14 cellular contexts compared by ENCODE assay signal in genomic region chr15:100764778-100765457, GRCh38.
DNase-seq lines count a peak whose midpoint lies in the region; ATAC-seq and TF ChIP-seq lines count a peak whose summit lies in the region.
"Had no signal": no experiment of that assay in that cellular context is flagged by ENCODE, and none has a peak within 500 bp of the region (broad histone marks: within the 10 kb centered on the region; RNA-seq: fewer than 3 reads in every experiment).

No MANE protein-coding gene starts in this region.

- H4K20me1 ChIP-seq in MM.1S (ENCODE audit: insufficient read depth, low read length) = no peaks in the 10 kb centered on the region

- H3K4me1 ChIP-seq in MM.1S (ENCODE audit: low read length) = no peaks in the 10 kb centered on the region
- H3K4me1 ChIP-seq: ascending aorta had no signal

- H3F3A ChIP-seq in MM.1S (ENCODE audit: insufficient read depth, low read length) = no peaks in the 10 kb centered on the region

- no peak overlapping the region for H3K9ac ChIP-seq in MM.1S (ENCODE audit: low read length)

- H3K9me3 ChIP-seq in MM.1S (replicated peaks; ENCODE audit: insufficient read depth, low read length) = no peaks in the 10 kb centered on the region
- H3K9me3 ChIP-seq: ascending aorta had no signal

- TF ChIP-seq CTCF in MM.1S (IDR thresholded peaks at IDR 0.05; ENCODE audit: low read length) = no peak

- DNase-seq in DMS 273 (lab: John Stamatoyannopoulos, UW; ENCODE audit: unreplicated experiment) = peak; percentile 15
- DNase-seq in DMS 273 treated with DMSO at 0.1 percent for 48 hours (lab: John Stamatoyannopoulos, UW) = no peak
- DNase-seq in NCI-H226 = peak; percentile 100
- peak; percentile 93 for DNase-seq in fibroblast of peridontal ligament (ENCODE audit: extremely low read depth)
- peak; percentile 62 for DNase-seq in smooth muscle cell of the brain vasculature (ENCODE audit: low read depth, low spot score)
- DNase-seq in MM.1S = no peak
- no peak for DNase-seq in activated T-helper 2 cell treated with anti-CD3 and anti-CD28 coated beads, Interferon-gamma antibody, Interleukin-2, Interleukin-4, amounts not matched to agents 10 μg/mL and 5 μg/mL and 100 μg/mL, durations not matched to agents 14 hours and 24 hours and 36 hours (ENCODE audit: low spot score)
- DNase-seq: activated CD4-positive, alpha-beta T cell treated with anti-CD3 and anti-CD28 coated beads, Interleukin-2, amount 50 U/mL, for 48 hours; GDM1; NCI-H2171 treated with DMSO at 0.1 percent for 48 hours had no signal

- H3K4me3 Mint-ChIP-seq in activated T-helper 2 cell treated with anti-CD3 and anti-CD28 coated beads, Interferon-gamma antibody, Interleukin-2, Interleukin-4, amounts not matched to agents 10 μg/mL and 5 μg/mL and 100 μg/mL, durations not matched to agents 14 hours and 24 hours and 36 hours (ENCODE audit: low read depth) = no peak overlapping the region

- intact Hi-C loops in activated T-helper 2 cell treated with anti-CD3 and anti-CD28 coated beads, Interferon-gamma antibody, Interleukin-2, Interleukin-4, amounts not matched to agents 10 μg/mL and 5 μg/mL and 100 μg/mL, durations not matched to agents 14 hours and 24 hours and 36 hours (cut with micrococcal nuclease) = no loop called here

- ATAC-seq in HG03565 (IDR thresholded peaks at IDR 0.05; ENCODE audit: unreplicated experiment) = no peak

- H3K79me2 ChIP-seq in MM.1S (ENCODE audit: low read length) = no peaks in the 10 kb centered on the region

- H3K27ac Mint-ChIP-seq in activated T-helper 2 cell treated with anti-CD3 and anti-CD28 coated beads, Interferon-gamma antibody, Interleukin-2, Interleukin-4, amounts not matched to agents 10 μg/mL and 5 μg/mL and 100 μg/mL, durations not matched to agents 14 hours and 24 hours and 36 hours = no peak overlapping the region

- peaks cover 18% of the 10 kb centered on the region for H3K4me1 Mint-ChIP-seq in activated T-helper 2 cell treated with anti-CD3 and anti-CD28 coated beads, Interferon-gamma antibody, Interleukin-2, Interleukin-4, amounts not matched to agents 10 μg/mL and 5 μg/mL and 100 μg/mL, durations not matched to agents 14 hours and 24 hours and 36 hours (ENCODE audit: low read depth)

- peaks cover 18% of the 10 kb centered on the region for H3K27me3 Mint-ChIP-seq in activated T-helper 2 cell treated with anti-CD3 and anti-CD28 coated beads, Interferon-gamma antibody, Interleukin-2, Interleukin-4, amounts not matched to agents 10 μg/mL and 5 μg/mL and 100 μg/mL, durations not matched to agents 14 hours and 24 hours and 36 hours (ENCODE audit: low read depth)

- no peaks in the 10 kb centered on the region for H3K36me3 Mint-ChIP-seq in activated T-helper 2 cell treated with anti-CD3 and anti-CD28 coated beads, Interferon-gamma antibody, Interleukin-2, Interleukin-4, amounts not matched to agents 10 μg/mL and 5 μg/mL and 100 μg/mL, durations not matched to agents 14 hours and 24 hours and 36 hours (ENCODE audit: low read depth)

- no peaks in the 10 kb centered on the region for H3K9me3 Mint-ChIP-seq in activated T-helper 2 cell treated with anti-CD3 and anti-CD28 coated beads, Interferon-gamma antibody, Interleukin-2, Interleukin-4, amounts not matched to agents 10 μg/mL and 5 μg/mL and 100 μg/mL, durations not matched to agents 14 hours and 24 hours and 36 hours

- no peak overlapping the region for H3K4me3 ChIP-seq in MM.1S (ENCODE audit: low read length)
- H3K4me3 ChIP-seq: ascending aorta, SK-N-MC had no signal

- H3K9me2 ChIP-seq in MM.1S (replicated peaks; ENCODE audit: insufficient read depth, low read length) = no peaks in the 10 kb centered on the region

- H3K27ac ChIP-seq in MM.1S (ENCODE audit: low read length) = no peak overlapping the region
- H3K27ac ChIP-seq: 22Rv1, ascending aorta, SK-N-MC had no signal

- H3K4me2 ChIP-seq in MM.1S (ENCODE audit: low read depth, low read length) = no peak overlapping the region

- H3K27me3 ChIP-seq in MM.1S (replicated peaks; ENCODE audit: insufficient read depth, low read length) = no peaks in the 10 kb centered on the region
- H3K27me3 ChIP-seq: ascending aorta had no signal

- H3K36me3 ChIP-seq in MM.1S (replicated peaks; ENCODE audit: insufficient read depth, low read length) = no peaks in the 10 kb centered on the region
- H3K36me3 ChIP-seq: ascending aorta had no signal

- H2AFZ ChIP-seq in MM.1S (ENCODE audit: low read length) = no peak overlapping the region

Comparison
In these comparisons a context has a peak if more than half of its experiments do, and no peak if none do; other contexts are left out.
1. DNase-seq: peak in DMS 273 (single experiment), NCI-H226 (single experiment), fibroblast of peridontal ligament (single experiment) and smooth muscle cell of the brain vasculature (single experiment); none in DMS 273 treated with DMSO at 0.1 percent for 48 hours (single experiment), MM.1S (single experiment) and activated T-helper 2 cell treated with anti-CD3 and anti-CD28 coated beads, Interferon-gamma antibody, Interleukin-2, Interleukin-4, amounts not matched to agents 10 μg/mL and 5 μg/mL and 100 μg/mL, durations not matched to agents 14 hours and 24 hours and 36 hours (single experiment).